ENCODE assay signal across 8 cellular contexts in genomic region chr1:44776749-44777068, GRCh38. TPM values are rescaled to one million over a fixed set of nuclear protein-coding genes. Genes with fewer than 3 reads are reported as not detected.
DNase-seq lines count a peak whose midpoint lies in the region; ATAC-seq and TF ChIP-seq lines count a peak whose summit lies in the region.

No MANE protein-coding gene starts in this region.

- H3K4me3 ChIP-seq in HFF-Myc (replicated peaks; ENCODE audit: low read depth, low read length) = peak overlapping the region; percentile 100
- peak overlapping the region; percentile 97; the same call in 1 of the 2 replicates for H3K4me3 ChIP-seq in iPS DF 6.9 (ENCODE audit: low read length)
- peak overlapping the region; percentile 73 to 93 (median 84) for H3K4me3 ChIP-seq in spleen

- H3K4me1 ChIP-seq in iPS DF 6.9 (ENCODE audit: control insufficient read depth, insufficient read depth, low read length) (no peaks in the 10 kb centered on the region), spleen (peaks cover 15 to 52% (median 36%) of the 10 kb centered on the region in 6 donors)

- TF ChIP-seq POLR2A in spleen (IDR thresholded peaks at IDR 0.05) = no peak

- H3K36me3 Mint-ChIP-seq in activated CD8-positive, alpha-beta T cell treated with anti-CD3 and anti-CD28 coated beads, Interleukin-2, amount 10 ng/mL, durations not matched to agents 7 days and 5 days (ENCODE audit: low read depth) = peaks cover 62% of the 10 kb centered on the region

- no peaks in the 10 kb centered on the region for H3K27me3 Mint-ChIP-seq in activated CD8-positive, alpha-beta T cell treated with anti-CD3 and anti-CD28 coated beads, Interleukin-2, amount 10 ng/mL, durations not matched to agents 7 days and 5 days (ENCODE audit: low read depth)

- ATAC-seq in activated CD8-positive, alpha-beta T cell treated with anti-CD3 and anti-CD28 coated beads, Interleukin-2, amount 10 ng/mL, durations not matched to agents 7 days and 5 days = no peak

- intact Hi-C loops in spleen (cut with DNase I; ENCODE audit: low total_unique reads) = no loop called here

- no peaks in the 10 kb centered on the region for H3K27me3 ChIP-seq in iPS DF 6.9 (ENCODE audit: control insufficient read depth, insufficient read depth, low read length)
- no peaks in the 10 kb centered on the region for H3K27me3 ChIP-seq in spleen (replicated peaks in 1 of 7)

- CTCF ChIA-PET in activated CD8-positive, alpha-beta T cell treated with anti-CD3 and anti-CD28 coated beads, Interleukin-2, amount 10 ng/mL, durations not matched to agents 7 days and 5 days (lab: Charles Lee) = interaction anchor here (1.3 to 1.8 kb wide), 6 partner anchors 9 to 48 kb away, joined by 4 to 11 read pairs (median 6); partner anchors contain the start of genes BEST4, PLK3 and RNU5D-1

- H3K9me3 ChIP-seq in iPS DF 6.9 (ENCODE audit: control insufficient read depth, insufficient read depth, low read length) (no peaks in the 10 kb centered on the region), spleen (no peaks in the 10 kb centered on the region)

- H3K27ac ChIP-seq in iPS DF 6.9 (ENCODE audit: low read length) (no peak overlapping the region), spleen (peak overlapping the region; percentile 95 to 98 (median 98))

- POLR2A ChIA-PET in activated CD8-positive, alpha-beta T cell treated with anti-CD3 and anti-CD28 coated beads, Interleukin-2, amount 10 ng/mL, durations not matched to agents 7 days and 5 days (lab: Charles Lee) = interaction anchor here (0.7 to 5.9 kb wide), 19 partner anchors 8 to 745 kb away, joined by 3 to 113 read pairs (median 16); partner anchors contain the start of genes BEST4, BTBD19, DYNLT4 and HECTD3

- H3K27ac Mint-ChIP-seq in activated CD8-positive, alpha-beta T cell treated with anti-CD3 and anti-CD28 coated beads, Interleukin-2, amount 10 ng/mL, durations not matched to agents 7 days and 5 days = peak overlapping the region; percentile 97

- H3K36me3 ChIP-seq in iPS DF 6.9 (ENCODE audit: control insufficient read depth, insufficient read depth, low read length) (peaks cover 21% of the 10 kb centered on the region), spleen (peaks cover 0 to 57% (median 51%) of the 10 kb centered on the region in 6 donors)

- peak overlapping the region; percentile 86 for H3K4me3 Mint-ChIP-seq in activated CD8-positive, alpha-beta T cell treated with anti-CD3 and anti-CD28 coated beads, Interleukin-2, amount 10 ng/mL, durations not matched to agents 7 days and 5 days

- WGBS in iPS DF 6.9 (ENCODE audit: insufficient coverage, insufficient read length) = no CpG with 5 or more reads among the region's 11 CpGs
- 30 to 58% (median 43%) methylated on average over 11 of the region's 11 CpGs for WGBS in spleen, 5 donors

- DNase-seq in HFF-Myc (ENCODE audit: extremely low read depth, low read depth) (no peak), iPS DF 6.9 (ENCODE audit: low read depth, low spot score) (no peak), spleen (peak; percentile 64), cerebellar cortex (ENCODE audit: low spot score) (no peak), dedifferentiated amniotic fluid mesenchymal stem cell (ENCODE audit: extremely low spot score) (no peak), amniotic stem cell (lab: John Stamatoyannopoulos, UW) (no peak)
- DNase-seq in activated CD8-positive, alpha-beta T cell treated with anti-CD3 and anti-CD28 coated beads, Interleukin-2, amount 10 ng/mL, durations not matched to agents 7 days and 5 days = no peak
- no peak for DNase-seq in activated effector memory CD4-positive, alpha-beta T cell treated with Interleukin-2 at 50 U/mL for 16 hours

- H3K4me1 Mint-ChIP-seq in activated CD8-positive, alpha-beta T cell treated with anti-CD3 and anti-CD28 coated beads, Interleukin-2, amount 10 ng/mL, durations not matched to agents 7 days and 5 days (ENCODE audit: low read depth) = peaks cover 38% of the 10 kb centered on the region

- H3K9me3 Mint-ChIP-seq in activated CD8-positive, alpha-beta T cell treated with anti-CD3 and anti-CD28 coated beads, Interleukin-2, amount 10 ng/mL, durations not matched to agents 7 days and 5 days (ENCODE audit: insufficient read depth) = no peaks in the 10 kb centered on the region

- TF ChIP-seq CTCF in HFF-Myc (IDR thresholded peaks at IDR 0.05; ENCODE audit: low read depth, low read length, missing control alignments) (no peak), spleen (IDR thresholded peaks at IDR 0.05 in 8 of 11, conservative IDR thresholded peaks at IDR 0.05 in 3 of 11) (no peak)

RNA-seq across cellular contexts. Expression of gene RPS8, which starts 1.4 kb away (rescaled TPM):
- total RNA-seq in activated CD8-positive, alpha-beta T cell treated with anti-CD3 and anti-CD28 coated beads, Interleukin-2, amount 10 ng/mL, durations not matched to agents 7 days and 5 days = 1,000 to 10,000 TPM; 1,750 to 1,777 TPM
- 1,000 to 10,000 TPM; 1,626 to 2,405 (median 2,159) TPM for total RNA-seq in spleen
- 1,000 to 10,000 TPM; 4,436 to 6,194 (median 5,972) TPM for polyA plus RNA-seq in spleen

RNA-seq across cellular contexts. Expression of gene BEST4, which starts 11.3 kb away (rescaled TPM):
- total RNA-seq in activated CD8-positive, alpha-beta T cell treated with anti-CD3 and anti-CD28 coated beads, Interleukin-2, amount 10 ng/mL, durations not matched to agents 7 days and 5 days = under 1 TPM; 0.26 to 0.42 TPM
- total RNA-seq in spleen = under 1 TPM in 4 of 7 donors, not detected in 3; 0.16 to 0.61 (median 0.30) TPM
- polyA plus RNA-seq in spleen = under 1 TPM; 0.32 to 0.89 (median 0.80) TPM

RNA-seq across cellular contexts. Expression of gene PLK3, which starts 23.5 kb away (rescaled TPM):
- 10 to 100 TPM; 64.8 to 68.0 TPM for total RNA-seq in activated CD8-positive, alpha-beta T cell treated with anti-CD3 and anti-CD28 coated beads, Interleukin-2, amount 10 ng/mL, durations not matched to agents 7 days and 5 days
- 10 to 100 TPM; 22.0 to 51.7 (median 33.1) TPM for total RNA-seq in spleen
- 10 to 100 TPM; 14.7 to 24.6 (median 24.3) TPM for polyA plus RNA-seq in spleen

RNA-seq across cellular contexts. Expression of gene DYNLT4, which starts 30.4 kb away (rescaled TPM):
- 1 to 10 TPM; 1.8 to 2.3 TPM for total RNA-seq in activated CD8-positive, alpha-beta T cell treated with anti-CD3 and anti-CD28 coated beads, Interleukin-2, amount 10 ng/mL, durations not matched to agents 7 days and 5 days
- total RNA-seq in spleen = 1 to 10 TPM in 2 of 7 donors, under 1 TPM in 2, not detected in 3; 0.82 to 2.1 (median 1.1) TPM
- under 1 TPM; 0.15 to 0.58 (median 0.22) TPM for polyA plus RNA-seq in spleen

RNA-seq across cellular contexts. Expression of gene BTBD19, which starts 31.6 kb away (rescaled TPM):
- 1 to 10 TPM; 4.5 to 8.8 TPM for total RNA-seq in activated CD8-positive, alpha-beta T cell treated with anti-CD3 and anti-CD28 coated beads, Interleukin-2, amount 10 ng/mL, durations not matched to agents 7 days and 5 days
- total RNA-seq in spleen = 10 to 100 TPM in 1 of 7 donors, 1 to 10 TPM in 6; 2.8 to 11.9 (median 7.3) TPM
- 1 to 10 TPM in 2 of 3 donors, under 1 TPM in 1; 0.73 to 5.5 (median 1.1) TPM for polyA plus RNA-seq in spleen
